9 cellular contexts compared by ENCODE assay signal in the genomic region with DNA sequence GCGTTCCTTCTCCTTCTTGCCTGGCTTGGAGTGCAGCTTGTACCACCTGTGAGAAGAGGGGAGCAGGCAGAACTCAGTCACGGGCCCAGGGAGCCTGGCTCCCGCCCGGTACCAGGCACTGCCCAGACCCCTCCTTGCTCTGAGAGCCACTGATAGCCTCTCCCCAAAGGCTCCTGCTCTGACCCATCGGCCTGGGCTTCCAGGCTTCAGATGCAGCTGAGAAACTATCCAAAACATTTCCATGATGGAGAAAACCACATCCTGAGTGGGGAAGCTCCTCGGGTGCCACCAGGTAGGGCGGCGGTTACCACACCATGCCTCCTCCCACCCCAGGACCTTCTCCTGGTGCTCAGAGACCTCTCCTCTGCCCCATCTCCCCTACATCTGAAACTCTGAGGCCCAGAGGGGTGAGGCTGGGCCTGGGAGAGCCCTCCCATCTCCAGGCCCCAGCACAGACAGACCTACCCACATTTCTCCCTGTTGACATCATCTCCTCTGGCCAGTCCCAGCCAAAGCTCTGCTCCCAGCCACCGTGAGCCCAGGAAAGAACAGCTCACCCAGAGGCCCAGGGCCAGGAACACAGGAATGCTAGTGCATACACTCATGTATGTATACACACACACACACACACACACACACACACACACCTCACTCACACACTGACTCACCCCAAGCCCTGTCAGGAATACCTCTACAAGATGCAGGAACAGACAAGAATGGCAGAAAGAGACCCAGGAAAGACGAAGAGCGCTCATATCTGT. TPM values are rescaled to one million over a fixed set of nuclear protein-coding genes. Genes with fewer than 3 reads are reported as not detected.
DNase-seq lines count a peak whose midpoint lies in the region; ATAC-seq and TF ChIP-seq lines count a peak whose summit lies in the region.
"Had no signal": no experiment of that assay in that cellular context is flagged by ENCODE, and none has a peak within 500 bp of the region (broad histone marks: within the 10 kb centered on the region; RNA-seq: fewer than 3 reads in every experiment).

No MANE protein-coding gene starts in this region.

- CTCF ChIA-PET in PC-9 (lab: Charles Lee) (interaction anchor here (0.6 to 1.2 kb wide), 3 partner anchors 19 to 123 kb away, joined by 3 to 5 read pairs (median 4); no protein-coding TSS in a partner anchor), GM10248 (lab: Yijun Ruan, JAX) (interaction anchor here (0.9 to 7.0 kb wide), 5 partner anchors 10 to 122 kb away, joined by 3 to 89 read pairs (median 50); a partner anchor contains a TSS)

- no peaks in the 10 kb centered on the region for H3K9me3 Mint-ChIP-seq in nephron
- H3K9me3 Mint-ChIP-seq in CD14-positive monocyte = no peaks in the 10 kb centered on the region
- H3K9me3 Mint-ChIP-seq: CD8-positive, alpha-beta memory T cell had no signal

- no peaks in the 10 kb centered on the region for H3K27me3 Mint-ChIP-seq in nephron (ENCODE audit: low read depth)
- H3K27me3 Mint-ChIP-seq in CD14-positive monocyte (ENCODE audit: low read depth in 3 of 3) = peaks cover 2 to 4% (median 3%) of the 10 kb centered on the region in 3 donors
- H3K27me3 Mint-ChIP-seq: CD8-positive, alpha-beta memory T cell had no signal

- H3K9me3 ChIP-seq in PC-9 (ENCODE audit: insufficient read depth, low read depth) = no peaks in the 10 kb centered on the region

- in situ Hi-C loops in ACHN (cut with HindIII; ENCODE audit: low pct_ligation_motif_present, low pct_unique_long_range_greater_than_20kb, low sequenced_read_pairs) = no loop called here

- H3K9me2 ChIP-seq in PC-9 (ENCODE audit: insufficient read depth) = no peaks in the 10 kb centered on the region

- H3K4me1 Mint-ChIP-seq in nephron (peaks cover 28% of the 10 kb centered on the region), CD14-positive monocyte (peaks cover 12% of the 10 kb centered on the region)

- no peak for TF ChIP-seq CTCF in PC-9 (conservative IDR thresholded peaks at IDR 0.05)
- TF ChIP-seq CTCF in nephron (IDR thresholded peaks at IDR 0.05; ENCODE audit: unreplicated experiment in 3 of 3) = no peak
- TF ChIP-seq CTCF in CD14-positive monocyte (IDR thresholded peaks at IDR 0.05) = no peak
- no peak for TF ChIP-seq CTCF in GM10248 (IDR thresholded peaks at IDR 0.05; ENCODE audit: control extremely low read depth, extremely low read depth, low read depth, missing control alignments)

- H3F3A ChIP-seq in PC-9 (ENCODE audit: insufficient read depth, low read depth) = no peaks in the 10 kb centered on the region; the same call in 1 of the 2 replicates

- peak; percentile 74 for ATAC-seq in esophagus mucosa
- no peak for ATAC-seq in GM21528 (IDR thresholded peaks at IDR 0.05; ENCODE audit: low FRiP score, unreplicated experiment)

- peak overlapping the region in 1 of 3 experiments; percentile 10 for H3K4me3 Mint-ChIP-seq in nephron
- H3K4me3 Mint-ChIP-seq in CD14-positive monocyte = no peak overlapping the region
- H3K4me3 Mint-ChIP-seq: CD8-positive, alpha-beta memory T cell had no signal

- H3K27ac ChIP-seq in PC-9 = peak overlapping the region; percentile 10; the same call in 1 of the 2 replicates

- H3K36me3 ChIP-seq in PC-9 (ENCODE audit: low read depth) = no peaks in the 10 kb centered on the region

- intact Hi-C loops in PC-9 (cut with micrococcal nuclease; ENCODE audit: unreplicated experiment) (loop anchor here (5.0 kb wide), 1 partner anchor 88 kb away; no protein-coding TSS in a partner anchor), CD14-positive monocyte (cut with micrococcal nuclease) (loop anchor here in 1 of 2 donors (5.0 to 10.0 kb wide), 2 partner anchors 88 to 1685 kb away; no protein-coding TSS in a partner anchor)

- H3K36me3 Mint-ChIP-seq in nephron (ENCODE audit: low read depth) = no peaks in the 10 kb centered on the region
- H3K36me3 Mint-ChIP-seq in CD14-positive monocyte = no peaks in the 10 kb centered on the region

- no peak overlapping the region for H2AFZ ChIP-seq in PC-9

- no peaks in the 10 kb centered on the region for H3K27me3 ChIP-seq in PC-9 (ENCODE audit: insufficient read depth, low read depth)

- H3K4me3 ChIP-seq in PC-9 = no peak overlapping the region

- DNase-seq in ACHN (peak; percentile 91), PC-9 (peak; percentile 75 to 83), NCI-H748 treated with DMSO at 0.1 percent for 48 hours (lab: John Stamatoyannopoulos, UW) (no peak), CD14-positive monocyte (ENCODE audit: low spot score) (no peak), GM10248 (ENCODE audit: extremely low spot score) (no peak)
- DNase-seq: CD8-positive, alpha-beta memory T cell had no signal

- peaks cover 7% of the 10 kb centered on the region for H3K4me1 ChIP-seq in PC-9 (replicated peaks; ENCODE audit: insufficient read depth)

- no peak overlapping the region for H3K4me2 ChIP-seq in PC-9

- H3K79me2 ChIP-seq in PC-9 (ENCODE audit: low read depth) = peaks cover 14% of the 10 kb centered on the region; the same call in 1 of the 2 replicates

- H3K27ac Mint-ChIP-seq in nephron = peak overlapping the region; percentile 78 to 90 (median 83)
- H3K27ac Mint-ChIP-seq in CD14-positive monocyte = no peak overlapping the region
- H3K27ac Mint-ChIP-seq: CD8-positive, alpha-beta memory T cell had no signal

- peaks cover 33% of the 10 kb centered on the region for H4K20me1 ChIP-seq in PC-9 (ENCODE audit: insufficient read depth)

- BruUV-seq in PC-9 (replicated peaks; lab: Mats Ljungman, UMichigan) = no TSS peak

- POLR2A ChIA-PET in PC-9 (lab: Charles Lee; ENCODE audit: unreplicated experiment) = interaction anchor here (0.7 kb wide), 1 partner anchor 88 kb away, joined by 3 read pairs; no protein-coding TSS in a partner anchor
- POLR2A ChIA-PET in GM10248 (lab: Yijun Ruan, JAX) = no interaction called here

RNA-seq across cellular contexts. Expression of a gene that starts 17.9 kb away (rescaled TPM):
- total RNA-seq in PC-9 (2021) (12.5 and 15.2 TPM in 2 replicates), esophagus mucosa (12.2 TPM)
- 1 to 10 TPM; 5.9 to 9.5 TPM for polyA plus RNA-seq in CD14-positive monocyte

RNA-seq across cellular contexts. Expression of a gene that starts 23.3 kb away (rescaled TPM):
- total RNA-seq in PC-9 (2021) (24.4 and 25.0 TPM in 2 replicates), esophagus mucosa (10.4 TPM)
- under 1 TPM; 0.57 to 0.93 TPM for polyA plus RNA-seq in CD14-positive monocyte

Comparison
In these comparisons a context has a peak if more than half of its experiments do, and no peak if none do; other contexts are left out.
1. DNase-seq: peak in ACHN (single experiment) and PC-9 (2 of 2); none in NCI-H748 treated with DMSO at 0.1 percent for 48 hours (single experiment), CD14-positive monocyte (single experiment) and GM10248 (single experiment).
2. H3K27ac Mint-ChIP-seq: peak in nephron (3 of 3); none in CD14-positive monocyte (0 of 7).